Comparison of ENCODE assay signal across 14 cellular contexts in genomic region chr1:198959676-198960075, GRCh38.
"Had no signal": no experiment of that assay in that cellular context is flagged by ENCODE, and none has a peak within 500 bp of the region (broad histone marks: within the 10 kb centered on the region; RNA-seq: fewer than 3 reads in every experiment).

No MANE protein-coding gene starts in this region.

- H3K4me1 Mint-ChIP-seq: mesothelial cell of epicardium, neural crest cell had no signal

- H3K9me3 ChIP-seq: ovary, right lobe of liver, thyroid gland had no signal

- ATAC-seq: esophagus mucosa, right lobe of liver had no signal

- H3K4me1 ChIP-seq: right lobe of liver, thyroid gland had no signal

- H3K27me3 ChIP-seq: brain microvascular endothelial cell, ovary, right lobe of liver, thyroid gland had no signal

- H3K27me3 Mint-ChIP-seq: central memory CD8-positive, alpha-beta T cell had no signal

- H3K4me3 Mint-ChIP-seq: central memory CD8-positive, alpha-beta T cell; mesothelial cell of epicardium; neural crest cell had no signal

- H3K9me3 Mint-ChIP-seq: central memory CD8-positive, alpha-beta T cell had no signal

- H3K27ac Mint-ChIP-seq: mesothelial cell of epicardium had no signal

- DNase-seq: activated CD4-positive, alpha-beta T cell treated with anti-CD3 and anti-CD28 coated beads, Interleukin-2, amount 50 U/mL, for 1 hour; anterior cingulate cortex; brain microvascular endothelial cell; ovary; right lobe of liver; SK-N-SH; thyroid gland had no signal

- H3K9me2 ChIP-seq: SK-N-SH had no signal

- H3K27ac ChIP-seq: brain microvascular endothelial cell, coronary artery, ovary, right lobe of liver, thyroid gland had no signal

- H3K4me3 ChIP-seq: coronary artery, lung, ovary, right lobe of liver, smooth muscle cell, thyroid gland had no signal

- H3K4me2 ChIP-seq: SK-N-SH, smooth muscle cell had no signal

- H3K36me3 ChIP-seq: brain microvascular endothelial cell, ovary, right lobe of liver, thyroid gland had no signal

- H3K9ac ChIP-seq: SK-N-SH had no signal
